ENCODE assay signal across 8 cellular contexts in the genomic region with DNA sequence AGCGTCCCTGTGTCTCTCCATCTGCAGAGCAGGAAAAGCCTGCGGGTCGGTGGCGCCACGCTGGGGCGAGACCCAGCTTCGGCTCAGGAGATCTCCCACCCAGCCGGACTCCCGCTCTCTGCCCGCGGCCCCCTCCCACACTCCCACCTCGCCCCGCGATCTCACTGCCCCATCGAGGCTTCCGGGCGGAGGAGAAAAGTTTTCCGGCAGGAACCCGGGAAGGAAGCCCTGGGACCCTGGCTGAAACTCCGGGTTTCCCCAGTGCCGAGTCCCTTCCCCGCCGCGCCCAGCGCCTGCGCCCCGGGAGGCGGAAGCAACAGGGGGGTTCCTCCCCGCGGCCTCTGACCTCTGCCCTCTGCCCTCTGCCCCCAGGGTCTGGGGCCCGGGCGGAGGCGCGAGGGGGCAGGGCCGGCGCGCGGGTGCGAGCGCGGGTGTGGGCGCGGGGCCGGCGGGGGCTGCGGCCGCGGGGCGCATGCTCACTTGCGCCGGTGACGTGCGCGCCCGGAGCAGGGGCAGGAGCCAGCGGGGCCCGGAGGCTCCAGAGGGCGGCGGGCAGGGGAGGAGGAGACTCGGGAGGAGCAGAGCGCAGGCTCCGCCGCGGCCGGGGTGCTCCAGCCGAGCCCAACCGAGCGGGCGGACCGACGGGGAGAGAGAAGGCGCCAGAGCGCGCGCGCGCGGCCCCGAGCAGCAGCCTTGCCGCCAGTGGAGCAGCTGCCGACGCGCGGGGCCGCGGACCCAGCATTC. TPM values are rescaled to one million over a fixed set of nuclear protein-coding genes. Genes with fewer than 3 reads are reported as not detected.
DNase-seq lines count a peak whose midpoint lies in the region; ATAC-seq and TF ChIP-seq lines count a peak whose summit lies in the region.

A gene (plus strand): TSS at position 541 of the 744 bp plus-strand sequence. CDS start 379 bp downstream, outside the sequence.

- no peak within 1 kb of the TSS for H3K27ac ChIP-seq in AG04450 (ENCODE audit: low read depth, low read length)

- peak within 1 kb of the TSS; percentile 73 for H3K4me3 ChIP-seq in AG04450 (ENCODE audit: low read depth, low read length)

- peaks cover 3% of the 10 kb centered on the region; the same call in 1 of the 2 replicates for H3K9me3 ChIP-seq in AG04450 (ENCODE audit: control insufficient read depth, insufficient read depth, low read length)

- H3K4me3 Mint-ChIP-seq in activated CD4-positive, alpha-beta T cell treated with anti-CD3 and anti-CD28 coated beads for 36 hours, result peak within 1 kb of the TSS; percentile 84

- no peaks in the 10 kb centered on the region for H3K27me3 Mint-ChIP-seq in activated CD4-positive, alpha-beta T cell treated with anti-CD3 and anti-CD28 coated beads for 36 hours

- no peak for TF ChIP-seq CTCF in AG04450 (IDR thresholded peaks at IDR 0.05; ENCODE audit: low read depth, low read length)

- peaks cover 6% of the 10 kb centered on the region for H3K36me3 Mint-ChIP-seq in activated CD4-positive, alpha-beta T cell treated with anti-CD3 and anti-CD28 coated beads for 36 hours (ENCODE audit: low read depth)

- POLR2A ChIA-PET in AG04450 (lab: Yijun Ruan, JAX), result interaction anchor here (0.8 to 1.6 kb wide), 3 partner anchors 22 to 94 kb away, joined by 3 to 7 read pairs (median 6); no protein-coding TSS in a partner anchor
- POLR2A ChIA-PET in activated CD4-positive, alpha-beta T cell treated with anti-CD3 and anti-CD28 coated beads for 36 hours (lab: Charles Lee), result no interaction called here

- peaks cover 50% of the 10 kb centered on the region for H3K4me1 Mint-ChIP-seq in activated CD4-positive, alpha-beta T cell treated with anti-CD3 and anti-CD28 coated beads for 36 hours

- peak within 1 kb of the TSS; percentile 91 for H3K27ac Mint-ChIP-seq in activated CD4-positive, alpha-beta T cell treated with anti-CD3 and anti-CD28 coated beads for 36 hours

- peak; percentile 76 for DNase-seq in AG04450 (ENCODE audit: low read depth, low spot score)
- DNase-seq in NCI-H2227 (lab: John Stamatoyannopoulos, UW; ENCODE audit: unreplicated experiment), result peak; percentile 89
- peak; percentile 90 for DNase-seq in activated CD4-positive, alpha-beta T cell treated with anti-CD3 and anti-CD28 coated beads for 36 hours
- DNase-seq in cerebellum (ENCODE audit: low spot score), result peak; percentile 95
- peak; percentile 71 for DNase-seq in kidney glomerular epithelial cell (lab: John Stamatoyannopoulos, UW)
- DNase-seq in stimulated activated CD4-positive, alpha-beta T cell treated with anti-CD3 and anti-CD28 coated beads, Interleukin-15, amount 100 ng/mL, for 24 hours, result peak; percentile 89

- ATAC-seq in GM18868 (IDR thresholded peaks at IDR 0.05; ENCODE audit: unreplicated experiment) (peak; percentile 80), HG03103 (IDR thresholded peaks at IDR 0.05; ENCODE audit: low read depth, unreplicated experiment) (peak; percentile 70)
- peak; percentile 84 for ATAC-seq in activated CD4-positive, alpha-beta T cell treated with anti-CD3 and anti-CD28 coated beads for 36 hours

- H3K9me3 Mint-ChIP-seq in activated CD4-positive, alpha-beta T cell treated with anti-CD3 and anti-CD28 coated beads for 36 hours (ENCODE audit: low read depth), result no peaks in the 10 kb centered on the region

- intact Hi-C loops in activated CD4-positive, alpha-beta T cell treated with anti-CD3 and anti-CD28 coated beads for 36 hours (cut with DNase I, micrococcal nuclease), result loop anchor here (1.0 to 5.0 kb wide), 11 partner anchors 15 to 1977 kb away; a partner anchor contains a TSS

- CTCF ChIA-PET in AG04450 (lab: Charles Lee), result interaction anchor here (0.8 kb wide), 1 partner anchor 1216 kb away, joined by 3 read pairs; no protein-coding TSS in a partner anchor
- CTCF ChIA-PET in activated CD4-positive, alpha-beta T cell treated with anti-CD3 and anti-CD28 coated beads for 36 hours (lab: Charles Lee), result interaction anchor here (1.0 kb wide), 1 partner anchor 31 kb away, joined by 4 read pairs; no protein-coding TSS in a partner anchor

- H3K27me3 ChIP-seq in AG04450 (ENCODE audit: control insufficient read depth, insufficient read depth, low read length), result peaks cover 1% of the 10 kb centered on the region

RNA-seq across cellular contexts. Expression of the gene that starts here (rescaled TPM):
- polyA plus RNA-seq in AG04450 (2011; rRNA removed), result 5.8 and 9.3 TPM in 2 replicates
- 15.1 and 18.3 TPM in 2 replicates for polyA minus RNA-seq in AG04450 (2011; rRNA and poly(A)+ RNA removed)
- total RNA-seq in activated CD4-positive, alpha-beta T cell treated with anti-CD3 and anti-CD28 coated beads for 36 hours, result 10 to 100 TPM; 42.1 to 50.7 TPM
- 15.3 TPM for total RNA-seq in cerebellum
